Comparison of ENCODE assay signal across 20 cellular contexts in the genomic region with DNA sequence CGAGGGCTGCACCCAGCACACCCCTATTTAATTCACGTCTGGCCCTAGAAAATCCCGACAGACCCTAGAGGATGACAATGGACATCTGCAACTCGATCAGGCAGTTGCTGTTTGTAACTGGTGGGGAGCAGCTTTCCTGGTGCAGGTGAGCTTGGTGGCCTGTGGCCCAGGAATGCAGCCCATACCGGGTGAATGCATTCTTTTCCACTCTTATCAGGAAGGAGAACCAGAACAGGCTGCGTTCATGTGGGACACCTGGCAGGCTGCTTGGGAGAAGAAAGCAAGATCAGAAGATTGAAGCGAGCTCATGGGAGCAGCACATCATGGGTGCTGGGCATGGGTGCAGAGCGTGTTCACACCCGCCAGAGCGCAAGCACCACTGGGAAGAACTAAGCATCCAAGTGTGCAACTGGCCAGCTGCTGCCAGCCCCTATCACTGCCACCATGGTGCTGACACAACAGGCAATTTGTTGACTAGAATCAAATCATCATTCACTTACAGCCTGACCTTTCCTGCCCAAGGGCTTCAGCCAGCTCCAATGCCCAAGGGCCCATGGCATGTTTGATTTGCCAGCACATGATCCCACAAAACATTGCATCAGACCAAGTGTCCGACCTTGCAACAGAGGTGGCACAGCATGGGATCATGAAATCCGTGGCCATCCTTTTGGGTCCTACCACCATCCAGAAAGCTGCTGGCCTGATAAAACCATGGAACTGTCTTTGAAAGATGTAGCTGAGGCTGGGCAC.
DNase-seq lines count a peak whose midpoint lies in the region; ATAC-seq and TF ChIP-seq lines count a peak whose summit lies in the region.
"Had no signal": no experiment of that assay in that cellular context is flagged by ENCODE, and none has a peak within 500 bp of the region (broad histone marks: within the 10 kb centered on the region; RNA-seq: fewer than 3 reads in every experiment).

No MANE protein-coding gene starts in this region.

- TF ChIP-seq CTCF in Caco-2 (IDR thresholded peaks at IDR 0.05; ENCODE audit: insufficient read depth in 1 of 2, low read depth in 1 of 2, low read length in 1 of 2, severe bottlenecking in 1 of 2, unreplicated experiment in 1 of 2): no peak

- CTCF ChIA-PET in Caco-2 (lab: Charles Lee): interaction anchor here (0.6 kb wide), 1 partner anchor 12 kb away, joined by 3 read pairs; no protein-coding TSS in a partner anchor
- CTCF ChIA-PET in activated naive CD4-positive, alpha-beta T cell treated with anti-CD3 and anti-CD28 coated beads for 36 hours (lab: Charles Lee): no interaction called here

- H3K36me3 ChIP-seq in Caco-2 (ENCODE audit: control insufficient read depth, insufficient read depth, low read length) (no peaks in the 10 kb centered on the region), neuronal stem cell (replicated peaks in 1 of 2; ENCODE audit: control insufficient read depth in 2 of 2, insufficient read depth in 2 of 2, low read length in 2 of 2) (no peaks in the 10 kb centered on the region)
- H3K36me3 ChIP-seq: BE2C, MG63, Peyer's patch, SJSA1 had no signal

- H3K36me3 Mint-ChIP-seq in Caco-2 (ENCODE audit: insufficient read depth, unreplicated experiment): no peaks in the 10 kb centered on the region
- H3K36me3 Mint-ChIP-seq in T-helper 17 cell (ENCODE audit: low read depth): peaks cover 2% of the 10 kb centered on the region
- H3K36me3 Mint-ChIP-seq in immature natural killer cell: peaks cover 22 to 41% (median 41%) of the 10 kb centered on the region in 3 donors
- H3K36me3 Mint-ChIP-seq in activated naive CD4-positive, alpha-beta T cell treated with anti-CD3 and anti-CD28 coated beads for 36 hours (ENCODE audit: low read depth): no peaks in the 10 kb centered on the region

- H2BK15ac ChIP-seq in neuronal stem cell (ENCODE audit: low read length): no peak overlapping the region

- no peak for ATAC-seq in T-helper 17 cell
- no peak for ATAC-seq in GM21723 (IDR thresholded peaks at IDR 0.05; ENCODE audit: unreplicated experiment)
- ATAC-seq: HCT116 had no signal

- no peak overlapping the region for H4K8ac ChIP-seq in neuronal stem cell (ENCODE audit: low read depth, low read length)

- H2AK5ac ChIP-seq in neuronal stem cell (ENCODE audit: low read depth, low read length): no peak overlapping the region

- peak overlapping the region; percentile 49 for H3K18ac ChIP-seq in neuronal stem cell (ENCODE audit: low read length)

- DNase-seq in Caco-2: peak; percentile 46 to 64
- no peak for DNase-seq in T-helper 17 cell
- DNase-seq in immature natural killer cell: no peak
- no peak for DNase-seq in neuronal stem cell (ENCODE audit: low spot score)
- no peak for DNase-seq in activated naive CD4-positive, alpha-beta T cell treated with anti-CD3 and anti-CD28 coated beads for 36 hours
- DNase-seq in superior temporal gyrus (ENCODE audit: extremely low spot score): no peak
- no peak for DNase-seq in RPMI8226
- DNase-seq: BE2C, DMS79, GOT3, Kasumi-1, MG63, NCI-H1417 treated with DMSO at 0.1 percent for 48 hours, NCI-H187, NCI-H446, NCI-H526, Peyer's patch had no signal

- intact Hi-C loops in Caco-2 (cut with micrococcal nuclease; ENCODE audit: unreplicated experiment): no loop called here
- intact Hi-C loops in activated naive CD4-positive, alpha-beta T cell treated with anti-CD3 and anti-CD28 coated beads for 36 hours (cut with micrococcal nuclease): no loop called here

- no peak overlapping the region for H3K4me3 Mint-ChIP-seq in Caco-2 (ENCODE audit: unreplicated experiment)
- H3K4me3 Mint-ChIP-seq in T-helper 17 cell: no peak overlapping the region
- no peak overlapping the region for H3K4me3 Mint-ChIP-seq in immature natural killer cell
- H3K4me3 Mint-ChIP-seq in activated naive CD4-positive, alpha-beta T cell treated with anti-CD3 and anti-CD28 coated beads for 36 hours: no peak overlapping the region

- no TSS peak for BruUV-seq in Caco-2 (replicated peaks; lab: Mats Ljungman, UMichigan)

- no peak overlapping the region for H2BK120ac ChIP-seq in neuronal stem cell (ENCODE audit: low read depth, low read length)

- peaks cover 9% of the 10 kb centered on the region; the same call in 1 of the 2 replicates for H3K4me1 ChIP-seq in Caco-2
- peaks cover 0 to under 1% of the 10 kb centered on the region in 2 donors for H3K4me1 ChIP-seq in neuronal stem cell (ENCODE audit: control insufficient read depth in 2 of 2, insufficient read depth in 1 of 2, low read depth in 1 of 2, low read length in 2 of 2)
- H3K4me1 ChIP-seq: BE2C, Peyer's patch, SJSA1 had no signal

- H2BK12ac ChIP-seq in neuronal stem cell (ENCODE audit: low read length): no peak overlapping the region

- H3K9me3 ChIP-seq in Caco-2 (0 out of 2 replicates have a peak, but pooled peaks cover 2% of the 10 kb centered on the region), T-helper 17 cell (ENCODE audit: control insufficient read depth, low read length, poor library complexity, severe bottlenecking) (no peaks in the 10 kb centered on the region), neuronal stem cell (replicated peaks in 1 of 2; ENCODE audit: control insufficient read depth in 2 of 2, insufficient read depth in 1 of 2, low read depth in 1 of 2, low read length in 2 of 2) (peaks cover 0 to 3% of the 10 kb centered on the region in 2 donors)
- H3K9me3 ChIP-seq: BE2C, MG63, Peyer's patch, SJSA1 had no signal

- no peak overlapping the region for H3K14ac ChIP-seq in neuronal stem cell (ENCODE audit: low read length)

- no peak overlapping the region for H3K4me3 ChIP-seq in Caco-2 (ENCODE audit: low read depth, low read length)
- H3K4me3 ChIP-seq in neuronal stem cell (ENCODE audit: low read length in 2 of 2): no peak overlapping the region
- H3K4me3 ChIP-seq: MG63, Peyer's patch, SJSA1 had no signal

- H3K27me3 ChIP-seq in Caco-2 (replicated peaks; ENCODE audit: control insufficient read depth, insufficient read depth, low read length) (no peaks in the 10 kb centered on the region), neuronal stem cell (ENCODE audit: control insufficient read depth in 3 of 3, insufficient read depth in 3 of 3, low read depth in 1 of 3, low read length in 3 of 3) (no peaks in the 10 kb centered on the region)
- H3K27me3 ChIP-seq: BE2C, MG63, Peyer's patch, SJSA1 had no signal

- H3K4me2 ChIP-seq in neuronal stem cell (ENCODE audit: insufficient read depth, low read length, poor library complexity, severe bottlenecking): no peak overlapping the region

- H4K91ac ChIP-seq in neuronal stem cell (ENCODE audit: low read depth, low read length, poor library complexity): no peak overlapping the region

- peaks cover 6% of the 10 kb centered on the region for H3K4me1 Mint-ChIP-seq in Caco-2 (ENCODE audit: low read depth, unreplicated experiment)
- H3K4me1 Mint-ChIP-seq in T-helper 17 cell: peaks cover 35% of the 10 kb centered on the region
- peaks cover 61 to 88% of the 10 kb centered on the region in 2 donors for H3K4me1 Mint-ChIP-seq in immature natural killer cell
- H3K4me1 Mint-ChIP-seq in activated naive CD4-positive, alpha-beta T cell treated with anti-CD3 and anti-CD28 coated beads for 36 hours (ENCODE audit: low read depth): peaks cover 3% of the 10 kb centered on the region

- no peak overlapping the region for H2AFZ ChIP-seq in neuronal stem cell (ENCODE audit: low read length)

- WGBS in neuronal stem cell (ENCODE audit: extremely low coverage in 2 of 2, insufficient read length in 2 of 2, insufficient replicate concordance in 1 of 2), 2 donors: no CpG with 5 or more reads among the region's 12 CpGs

- H3K27ac Mint-ChIP-seq in Caco-2 (ENCODE audit: unreplicated experiment) (no peak overlapping the region), T-helper 17 cell (peak overlapping the region; percentile 24), immature natural killer cell (peak overlapping the region in 4 of 6 donors; percentile 17 to 62 (median 37))
- H3K27ac Mint-ChIP-seq in activated naive CD4-positive, alpha-beta T cell treated with anti-CD3 and anti-CD28 coated beads for 36 hours: no peak overlapping the region

- H2BK5ac ChIP-seq in neuronal stem cell (ENCODE audit: low read length): no peak overlapping the region

- H3K27me3 Mint-ChIP-seq in Caco-2 (ENCODE audit: insufficient read depth, unreplicated experiment) (no peaks in the 10 kb centered on the region), T-helper 17 cell (no peaks in the 10 kb centered on the region), immature natural killer cell (ENCODE audit: low read depth in 3 of 3) (peaks cover 0 to 2% (median 0%) of the 10 kb centered on the region in 3 donors)
- no peaks in the 10 kb centered on the region for H3K27me3 Mint-ChIP-seq in activated naive CD4-positive, alpha-beta T cell treated with anti-CD3 and anti-CD28 coated beads for 36 hours (ENCODE audit: low read depth)

- H3K79me1 ChIP-seq in neuronal stem cell (ENCODE audit: low read depth, low read length): no peaks in the 10 kb centered on the region

- H3K27ac ChIP-seq in neuronal stem cell (replicated peaks; ENCODE audit: low read length): no peak overlapping the region
- H3K27ac ChIP-seq: Peyer's patch, SJSA1 had no signal

- no peak overlapping the region for H3K23ac ChIP-seq in neuronal stem cell (ENCODE audit: low read depth, low read length, poor library complexity)

- POLR2A ChIA-PET in Caco-2 (lab: Charles Lee): no interaction called here

- H3K4ac ChIP-seq in neuronal stem cell (ENCODE audit: low read length): no peak overlapping the region

- H3K9me3 Mint-ChIP-seq in Caco-2 (ENCODE audit: unreplicated experiment): no peaks in the 10 kb centered on the region
- H3K9me3 Mint-ChIP-seq in immature natural killer cell: no peaks in the 10 kb centered on the region
- no peaks in the 10 kb centered on the region for H3K9me3 Mint-ChIP-seq in activated naive CD4-positive, alpha-beta T cell treated with anti-CD3 and anti-CD28 coated beads for 36 hours

- H3K9ac ChIP-seq in neuronal stem cell (ENCODE audit: low read depth, low read length, poor library complexity): no peak overlapping the region

Comparison
In these comparisons a context has a peak if more than half of its experiments do, and no peak if none do; other contexts are left out.
1. DNase-seq: peak in Caco-2 (2 of 2); none in T-helper 17 cell (0 of 3), immature natural killer cell (0 of 3), neuronal stem cell (single experiment), activated naive CD4-positive, alpha-beta T cell treated with anti-CD3 and anti-CD28 coated beads for 36 hours (single experiment), superior temporal gyrus (single experiment) and RPMI8226 (single experiment).
2. H3K27ac Mint-ChIP-seq: peak in T-helper 17 cell (single experiment) and immature natural killer cell (4 of 6); none in Caco-2 (single experiment) and activated naive CD4-positive, alpha-beta T cell treated with anti-CD3 and anti-CD28 coated beads for 36 hours (single experiment).